23 cellular contexts compared by ENCODE assay signal in genomic region chr10:46518028-46518725, GRCh38. TPM values are rescaled to one million over a fixed set of nuclear protein-coding genes. Genes with fewer than 3 reads are reported as not detected.
A peak's percentile ranks its signal among the peaks of the same experiment; 100 is the strongest.
DNase-seq lines count a peak whose midpoint lies in the region; ATAC-seq and TF ChIP-seq lines count a peak whose summit lies in the region.
"Had no signal": no experiment of that assay in that cellular context is flagged by ENCODE, and none has a peak within 500 bp of the region (broad histone marks: within the 10 kb centered on the region; RNA-seq: fewer than 3 reads in every experiment).

No MANE protein-coding gene starts in this region.

- no peaks in the 10 kb centered on the region for H3K79me2 ChIP-seq in DND-41 (ENCODE audit: insufficient read depth, low read length)

- no peaks in the 10 kb centered on the region for H4K20me1 ChIP-seq in DND-41 (ENCODE audit: insufficient read depth, low read length)

- intact Hi-C loops in colonic mucosa (cut with DNase I): no loop called here
- intact Hi-C loops in posterior cingulate gyrus (cut with DNase I): no loop called here

- H2AFZ ChIP-seq in DND-41 (ENCODE audit: low read depth, low read length): no peak overlapping the region

- ATAC-seq in DND-41 (ENCODE audit: insufficient read depth, low read depth) (no peak), GM18511 (IDR thresholded peaks at IDR 0.05; ENCODE audit: unreplicated experiment) (no peak)
- ATAC-seq: activated naive CD4-positive, alpha-beta T cell treated with anti-CD3 and anti-CD28 coated beads, Interleukin-2, amount 50 U/mL, for 72 hours; right cardiac atrium had no signal

- H3K27ac ChIP-seq in DND-41 (ENCODE audit: low read length) (no peak overlapping the region), colonic mucosa (no peak overlapping the region)
- H3K27ac ChIP-seq: 22Rv1, heart left ventricle, tibial artery had no signal

- H3K4me1 ChIP-seq in DND-41 (ENCODE audit: insufficient read depth, low read length) (peaks cover 3% of the 10 kb centered on the region; the same call in 1 of the 2 replicates), colonic mucosa (peaks cover 2% of the 10 kb centered on the region)
- H3K4me1 ChIP-seq: BE2C, heart left ventricle had no signal

- H3K27me3 ChIP-seq in DND-41 (ENCODE audit: insufficient read depth, low read length, poor library complexity) (peaks cover 12% of the 10 kb centered on the region), colonic mucosa (no peaks in the 10 kb centered on the region)
- H3K27me3 ChIP-seq: BE2C had no signal

- no peak for TF ChIP-seq CTCF in DND-41 (IDR thresholded peaks at IDR 0.05; ENCODE audit: borderline replicate concordance, extremely low read depth, low read length, poor library complexity, severe bottlenecking)
- no peak for TF ChIP-seq CTCF in colonic mucosa (IDR thresholded peaks at IDR 0.05)

- H3K36me3 ChIP-seq in DND-41 (ENCODE audit: insufficient read depth, low read length): no peaks in the 10 kb centered on the region
- no peaks in the 10 kb centered on the region for H3K36me3 ChIP-seq in colonic mucosa
- H3K36me3 ChIP-seq: BE2C, heart left ventricle, tibial artery had no signal

- H3K9me3 ChIP-seq in DND-41 (ENCODE audit: insufficient read depth, low read length, severe bottlenecking): no peaks in the 10 kb centered on the region
- H3K9me3 ChIP-seq in colonic mucosa: no peaks in the 10 kb centered on the region
- H3K9me3 ChIP-seq: BE2C, heart left ventricle, tibial artery had no signal

- no peak overlapping the region for H3K4me3 ChIP-seq in DND-41 (ENCODE audit: low read depth in 1 of 2, low read length in 2 of 2)
- no peak overlapping the region for H3K4me3 ChIP-seq in colonic mucosa
- H3K4me3 ChIP-seq: heart left ventricle, tibial artery had no signal

- no peak overlapping the region for H3K4me2 ChIP-seq in DND-41 (ENCODE audit: insufficient read depth, low read length)

- H3K9ac ChIP-seq in DND-41 (ENCODE audit: low read depth, low read length) (no peak overlapping the region), colonic mucosa (ENCODE audit: low read depth in 2 of 2, low read length in 2 of 2) (no peak overlapping the region)

- peak; percentile 21 for DNase-seq in activated CD4-positive, CD25-positive, alpha-beta regulatory T cell treated with anti-CD3 and anti-CD28 coated beads, Interleukin-2, amount 50 U/mL, for 72 hours
- DNase-seq in activated CD4-positive, CD25-positive, alpha-beta regulatory T cell (lab: John Stamatoyannopoulos, UW): no peak
- DNase-seq in DND-41: peak; percentile 3
- DNase-seq in colonic mucosa: peak; percentile 16
- peak in 8 of 10 donors; percentile 1 to 72 (median 10) for DNase-seq in posterior cingulate gyrus
- DNase-seq in Ammon's horn (ENCODE audit: low spot score): no peak
- DNase-seq in NCI-H146 treated with DMSO at 0.1 percent for 48 hours (lab: John Stamatoyannopoulos, UW; ENCODE audit: unreplicated experiment): no peak
- DNase-seq: activated CD4-positive, alpha-beta T cell treated with anti-CD3 and anti-CD28 coated beads, Interleukin-2, amount 50 U/mL, for 1 hour; BE2C; COR-L47; DMS79 treated with DMSO at 0.1 percent for 48 hours; HCEC 1CT; KG1; NCI-H146; Right ventricle myocardium superior; stimulated activated naive CD4-positive, alpha-beta T cell treated with Interleukin-2 at 50 U/mL for 16 hours; SW 1271; tibial artery had no signal

RNA-seq across cellular contexts. Expression of gene GPRIN2, which starts 38.3 kb away (rescaled TPM):
- 10 to 100 TPM; 32.3 to 34.4 TPM for total RNA-seq in colonic mucosa
- total RNA-seq: activated naive CD4-positive, alpha-beta T cell treated with anti-CD3 and anti-CD28 coated beads, Interleukin-2, amount 50 U/mL, for 72 hours; right cardiac atrium; Right ventricle myocardium superior had no signal

RNA-seq across cellular contexts. Expression of gene NPY4R, which starts 52.4 kb away (rescaled TPM):
- 1 to 10 TPM; 6.3 to 9.3 TPM for total RNA-seq in colonic mucosa
- total RNA-seq: activated naive CD4-positive, alpha-beta T cell treated with anti-CD3 and anti-CD28 coated beads, Interleukin-2, amount 50 U/mL, for 72 hours; heart left ventricle; Right ventricle myocardium superior had no signal

Comparison
In these comparisons a context has a peak if more than half of its experiments do, and no peak if none do; other contexts are left out.
1. DNase-seq: peak in activated CD4-positive, CD25-positive, alpha-beta regulatory T cell treated with anti-CD3 and anti-CD28 coated beads, Interleukin-2, amount 50 U/mL, for 72 hours (single experiment), DND-41 (single experiment), colonic mucosa (single experiment) and posterior cingulate gyrus (8 of 10); none in activated CD4-positive, CD25-positive, alpha-beta regulatory T cell (0 of 4), Ammon's horn (single experiment) and NCI-H146 treated with DMSO at 0.1 percent for 48 hours (single experiment).